ENCODE assay signal across 9 cellular contexts in genomic region chr20:53138454-53139291, GRCh38.
A peak's percentile ranks its signal among the peaks of the same experiment; 100 is the strongest.
DNase-seq lines count a peak whose midpoint lies in the region; ATAC-seq and TF ChIP-seq lines count a peak whose summit lies in the region.
"Had no signal": no experiment of that assay in that cellular context is flagged by ENCODE, and none has a peak within 500 bp of the region (broad histone marks: within the 10 kb centered on the region; RNA-seq: fewer than 3 reads in every experiment).

No MANE protein-coding gene starts in this region.

- H3K36me3 ChIP-seq in CD8-positive, alpha-beta memory T cell (ENCODE audit: insufficient read depth, low read length) = no peaks in the 10 kb centered on the region

- H3K36me3 Mint-ChIP-seq in CD8-positive, alpha-beta memory T cell = no peaks in the 10 kb centered on the region

- H3K27me3 Mint-ChIP-seq in CD8-positive, alpha-beta memory T cell = peaks cover 8 to 40% of the 10 kb centered on the region in 2 donors

- no peak overlapping the region for H3K27ac ChIP-seq in CD8-positive, alpha-beta memory T cell (ENCODE audit: low read depth, low read length)
- H3K27ac ChIP-seq in substantia nigra (ENCODE audit: low read depth, low read length, poor library complexity, severe bottlenecking) = no peak overlapping the region

- no peaks in the 10 kb centered on the region for H3K9me3 ChIP-seq in CD8-positive, alpha-beta memory T cell (ENCODE audit: low read length)

- no peak for TF ChIP-seq CTCF in GM13977 (IDR thresholded peaks at IDR 0.05; ENCODE audit: extremely low read depth, insufficient read depth, missing control alignments)

- H3K4me1 Mint-ChIP-seq in CD8-positive, alpha-beta memory T cell = peaks cover 0 to 4% (median 2%) of the 10 kb centered on the region in 3 donors

- no peaks in the 10 kb centered on the region for H3K27me3 ChIP-seq in CD8-positive, alpha-beta memory T cell (ENCODE audit: insufficient read depth, low read length, poor library complexity, severe bottlenecking)

- no peak overlapping the region for H3K4me3 ChIP-seq in CD8-positive, alpha-beta memory T cell (ENCODE audit: low read length)

- peak overlapping the region in 1 of 8 donors; percentile 7 for H3K27ac Mint-ChIP-seq in CD8-positive, alpha-beta memory T cell
- H3K27ac Mint-ChIP-seq: stimulated activated naive CD8-positive, alpha-beta T cell treated with anti-CD3 and anti-CD28 coated beads, Interleukin-15, Interleukin-2, amounts not matched to agents 100 ng/mL and 50 ng/mL, for 24 hours had no signal

- in situ Hi-C loops in GM13977 (cut with MboI; ENCODE audit: low pct_unique_long_range_greater_than_20kb, low sequenced_read_pairs, unreplicated experiment) = no loop called here

- DNase-seq in GM13977 (ENCODE audit: low spot score) = peak; percentile 32
- no peak for DNase-seq in CD8-positive, alpha-beta memory T cell
- DNase-seq in substantia nigra (lab: John Stamatoyannopoulos, UW) = no peak
- DNase-seq in Kasumi-1 (lab: John Stamatoyannopoulos, UW) = no peak
- DNase-seq in cerebellum (ENCODE audit: low spot score) = no peak

- ATAC-seq in GM19023 (IDR thresholded peaks at IDR 0.05; ENCODE audit: unreplicated experiment) (peak; percentile 83), HG02588 (IDR thresholded peaks at IDR 0.05; ENCODE audit: unreplicated experiment) (peak; percentile 94), HG03442 (IDR thresholded peaks at IDR 0.05; ENCODE audit: unreplicated experiment) (peak; percentile 97)

- H3K4me3 Mint-ChIP-seq in CD8-positive, alpha-beta memory T cell = no peak overlapping the region
- H3K4me3 Mint-ChIP-seq: stimulated activated naive CD8-positive, alpha-beta T cell treated with anti-CD3 and anti-CD28 coated beads, Interleukin-15, Interleukin-2, amounts not matched to agents 100 ng/mL and 50 ng/mL, for 24 hours had no signal

- H3K4me1 ChIP-seq in CD8-positive, alpha-beta memory T cell (ENCODE audit: insufficient read depth, low read length) = peaks cover 4% of the 10 kb centered on the region

- CTCF ChIA-PET in CD8-positive, alpha-beta memory T cell (lab: Charles Lee) = interaction anchor here (0.8 kb wide), 1 partner anchor 7 kb away, joined by 3 read pairs; no protein-coding TSS in a partner anchor

- POLR2A ChIA-PET in CD8-positive, alpha-beta memory T cell (lab: Charles Lee) = no interaction called here

- no peaks in the 10 kb centered on the region for H3K9me3 Mint-ChIP-seq in CD8-positive, alpha-beta memory T cell
